Comparison of ENCODE assay signal across 8 cellular contexts in the genomic region with DNA sequence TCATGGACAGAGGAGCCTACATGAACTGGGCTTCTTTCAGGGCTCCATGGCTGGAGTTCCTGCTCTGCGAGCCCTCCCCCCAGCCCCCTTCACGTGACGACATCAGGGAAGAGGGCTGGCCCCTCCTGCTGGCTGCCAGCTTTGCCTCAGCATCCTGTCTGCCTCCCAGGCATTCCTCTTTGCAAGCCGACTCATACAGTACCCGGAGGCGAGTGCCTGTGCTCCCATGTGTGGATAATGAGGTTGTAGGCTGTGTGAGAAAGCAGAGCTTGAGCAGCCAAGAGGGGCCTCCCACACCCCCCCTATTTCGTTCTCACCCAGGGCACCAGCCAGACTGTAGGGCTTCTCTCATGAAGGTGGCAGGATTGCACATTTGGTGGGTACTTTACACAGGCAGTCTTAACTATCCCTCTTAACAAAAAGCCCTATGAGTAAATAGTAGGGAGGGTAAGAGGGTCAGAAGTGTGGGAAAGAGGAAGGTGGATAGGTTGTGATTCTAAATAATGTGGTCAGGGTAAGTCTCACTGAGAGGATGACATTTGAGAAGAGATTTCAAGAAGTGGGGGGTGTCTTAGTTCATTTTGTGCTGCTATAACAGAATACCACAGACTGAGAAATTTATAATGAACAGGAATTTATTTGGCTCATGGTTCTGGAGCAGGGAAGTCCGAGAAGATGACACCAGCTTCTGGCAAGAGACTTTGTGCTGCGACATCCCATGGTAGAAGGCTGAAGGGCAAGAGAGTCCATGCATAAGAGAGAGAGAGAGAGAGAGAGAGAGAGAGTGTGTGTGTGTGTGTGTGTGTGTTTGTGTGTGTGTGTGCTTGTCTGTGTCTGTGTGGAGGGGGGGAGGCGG.
DNase-seq lines count a peak whose midpoint lies in the region; ATAC-seq and TF ChIP-seq lines count a peak whose summit lies in the region.

No MANE protein-coding gene starts in this region.

- H3K4me3 ChIP-seq in astrocyte of the spinal cord (ENCODE audit: low read depth, low read length) (no peak overlapping the region), kidney epithelial cell (ENCODE audit: low read depth, low read length) (no peak overlapping the region)

- TF ChIP-seq CTCF in astrocyte of the spinal cord (IDR thresholded peaks at IDR 0.05; ENCODE audit: low read depth, low read length), result no peak
- TF ChIP-seq CTCF in kidney epithelial cell (IDR thresholded peaks at IDR 0.05; ENCODE audit: insufficient read depth, low read length, poor library complexity, severe bottlenecking), result peak; percentile 40

- no peaks in the 10 kb centered on the region for H3K27me3 ChIP-seq in kidney epithelial cell (ENCODE audit: control insufficient read depth, insufficient read depth, low read length)

- in situ Hi-C loops in astrocyte of the spinal cord (cut with HindIII; ENCODE audit: low sequenced_read_pairs), result no loop called here

- H3K36me3 ChIP-seq in kidney epithelial cell (ENCODE audit: control insufficient read depth, insufficient read depth, low read length), result no peaks in the 10 kb centered on the region

- DNase-seq in AG20443 (ENCODE audit: low spot score), result peak; percentile 93
- peak; percentile 90 for DNase-seq in HT1080 (ENCODE audit: low read depth)
- peak; percentile 66 for DNase-seq in astrocyte of the spinal cord (ENCODE audit: low read depth, low spot score)
- peak; percentile 98 for DNase-seq in kidney epithelial cell (ENCODE audit: low read depth)

- ATAC-seq in HG03354 (IDR thresholded peaks at IDR 0.05; ENCODE audit: poor library complexity, severe bottlenecking, unreplicated experiment) (no peak), HG03045 (IDR thresholded peaks at IDR 0.05; ENCODE audit: unreplicated experiment) (no peak), GM21390 (IDR thresholded peaks at IDR 0.05; ENCODE audit: unreplicated experiment) (no peak), GM18498 (IDR thresholded peaks at IDR 0.05; ENCODE audit: unreplicated experiment) (no peak)
